ENCODE assay signal across 8 cellular contexts in genomic region chr4:37453361-37454262, GRCh38.
DNase-seq lines count a peak whose midpoint lies in the region; ATAC-seq and TF ChIP-seq lines count a peak whose summit lies in the region.

No MANE protein-coding gene starts in this region.

- no peaks in the 10 kb centered on the region; the same call in 1 of the 2 replicates for H3K9me3 ChIP-seq in ES-I3 (ENCODE audit: control insufficient read depth, insufficient read depth, low read length)
- H3K9me3 ChIP-seq in lung (ENCODE audit: control insufficient read depth in 2 of 2, insufficient read depth in 1 of 2, low read length in 1 of 2) = no peaks in the 10 kb centered on the region

- peak; percentile 83 for ATAC-seq in lung (ENCODE audit: insufficient read depth, low FRiP score)

- H3K27me3 ChIP-seq in H7 (ENCODE audit: control insufficient read depth, insufficient read depth, low read length) = peaks cover 13% of the 10 kb centered on the region
- H3K27me3 ChIP-seq in lung (ENCODE audit: control insufficient read depth, insufficient read depth) = peaks cover 4% of the 10 kb centered on the region

- H3K36me3 ChIP-seq in ES-I3 (ENCODE audit: insufficient read depth, low read length) (no peaks in the 10 kb centered on the region), H7 (replicated peaks; ENCODE audit: control insufficient read depth, insufficient read depth, low read length) (no peaks in the 10 kb centered on the region), lung (ENCODE audit: control insufficient read depth in 2 of 2, insufficient read depth in 2 of 2, low read length in 2 of 2) (no peaks in the 10 kb centered on the region)

- no peak for TF ChIP-seq CTCF in lung (IDR thresholded peaks at IDR 0.05; ENCODE audit: control extremely low read depth, extremely low read depth)

- H3K4me1 ChIP-seq in ES-I3 (ENCODE audit: insufficient read depth, low read length) (peaks cover 4% of the 10 kb centered on the region; the same call in 1 of the 2 replicates), lung (ENCODE audit: control insufficient read depth in 2 of 2, insufficient read depth in 2 of 2, low read length in 2 of 2) (peaks cover 0 to 8% of the 10 kb centered on the region in 2 donors)

- peak overlapping the region; percentile 75 for H3K9ac ChIP-seq in ES-I3 (ENCODE audit: low read depth, low read length)

- 1% methylated on average over 76 of the region's 76 CpGs for WGBS in lung, 2 donors

- H3K27ac ChIP-seq in lung (ENCODE audit: low read depth in 1 of 2, low read length in 1 of 2) = peak overlapping the region in 1 of 2 donors; percentile 72

- DNase-seq in H7 (peak; percentile 90), NCI-H1105 (lab: John Stamatoyannopoulos, UW) (peak; percentile 13), ecto neural progenitor cell (ENCODE audit: low spot score) (peak; percentile 77), lung (ENCODE audit: low spot score) (peak; percentile 62)
- peak; percentile 17 to 19 for DNase-seq in activated CD4-positive, alpha-beta T cell treated with anti-CD3 and anti-CD28 coated beads, Interleukin-2, amount 50 U/mL, for 4 hours
- peak; percentile 23 to 33 for DNase-seq in stimulated activated CD4-positive, alpha-beta T cell treated with anti-CD3 and anti-CD28 coated beads, Interleukin-4, amount 100 ng/mL, for 48 hours (ENCODE audit: low read depth in 2 of 2)
- no peak for DNase-seq in effector CD4-positive, alpha-beta T cell

- peak overlapping the region; percentile 54 for H3K4me3 ChIP-seq in H7 (ENCODE audit: insufficient read depth, low read depth, low read length)
- peak overlapping the region; percentile 40 for H3K4me3 ChIP-seq in lung
